Comparison of ENCODE assay signal across 11 cellular contexts in the genomic region with DNA sequence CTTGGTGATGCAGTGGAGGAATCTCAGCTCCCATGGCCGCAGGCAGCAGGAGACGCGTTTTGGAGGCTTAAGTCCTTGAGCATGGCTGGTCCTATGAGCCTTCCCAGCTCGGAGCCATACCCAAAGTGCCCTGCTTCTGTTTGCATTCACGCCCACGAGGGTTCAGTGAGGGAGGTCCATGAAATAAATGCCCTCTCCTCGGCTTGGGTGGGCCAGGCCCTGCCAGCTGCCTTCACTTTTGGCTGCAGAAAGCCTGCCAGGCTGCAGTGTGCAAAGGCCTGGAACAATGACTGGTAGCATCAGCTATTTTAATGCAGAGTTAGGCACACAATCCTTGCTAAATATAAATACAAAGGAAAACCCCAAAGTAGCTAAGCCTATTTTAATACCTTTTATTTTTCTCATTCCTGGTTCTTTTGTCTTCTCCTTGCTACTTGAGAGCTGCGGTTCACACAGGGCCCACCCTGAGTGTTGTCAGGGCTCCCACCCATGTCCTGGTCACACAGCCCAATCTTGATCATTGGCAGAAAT. TPM values are rescaled to one million over a fixed set of nuclear protein-coding genes. Genes with fewer than 3 reads are reported as not detected.
A peak's percentile ranks its signal among the peaks of the same experiment; 100 is the strongest.
DNase-seq lines count a peak whose midpoint lies in the region; ATAC-seq and TF ChIP-seq lines count a peak whose summit lies in the region.
"Had no signal": no experiment of that assay in that cellular context is flagged by ENCODE, and none has a peak within 500 bp of the region (broad histone marks: within the 10 kb centered on the region; RNA-seq: fewer than 3 reads in every experiment).

No MANE protein-coding gene starts in this region.

- intact Hi-C loops in dendritic cell treated with granulocyte-macrophage colony-stimulating factor and Interleukin-4, amounts not matched to agents 40 ng/mL and 50 ng/mL, for 4 days (cut with micrococcal nuclease): loop anchor here (2.0 kb wide), 1 partner anchor 49 kb away; a partner anchor contains a TSS

- no peak for ATAC-seq in GM18505 (IDR thresholded peaks at IDR 0.05; ENCODE audit: unreplicated experiment)
- ATAC-seq: PC-3, upper lobe of right lung had no signal

- peaks cover 0 to 3% of the 10 kb centered on the region in 2 donors for H3K27me3 Mint-ChIP-seq in CD8-positive, alpha-beta memory T cell
- H3K27me3 Mint-ChIP-seq in IgD-negative memory B cell: no peaks in the 10 kb centered on the region
- H3K27me3 Mint-ChIP-seq in dendritic cell treated with granulocyte-macrophage colony-stimulating factor and Interleukin-4, amounts not matched to agents 40 ng/mL and 50 ng/mL, for 4 days: peaks cover 12% of the 10 kb centered on the region

- H3K4me3 ChIP-seq in CD8-positive, alpha-beta memory T cell (ENCODE audit: low read length): no peak overlapping the region

- no peak for TF ChIP-seq POLR2A in GM18505 (IDR thresholded peaks at IDR 0.05; ENCODE audit: borderline replicate concordance, extremely low read depth, insufficient read depth, insufficient read length)

- no peak overlapping the region for H3K27ac ChIP-seq in CD8-positive, alpha-beta memory T cell (ENCODE audit: low read depth, low read length)

- no peaks in the 10 kb centered on the region for H3K36me3 ChIP-seq in CD8-positive, alpha-beta memory T cell (ENCODE audit: insufficient read depth, low read length)
- H3K36me3 ChIP-seq: pancreas, upper lobe of right lung had no signal

- POLR2A ChIA-PET in CD8-positive, alpha-beta memory T cell (lab: Charles Lee): interaction anchor here (1.1 to 2.9 kb wide), 3 partner anchors 11 to 112 kb away, joined by 5 to 17 read pairs (median 5); a partner anchor contains a TSS

- H3K36me3 Mint-ChIP-seq in CD8-positive, alpha-beta memory T cell: peaks cover 0 to 2% (median 0%) of the 10 kb centered on the region in 3 donors
- no peaks in the 10 kb centered on the region for H3K36me3 Mint-ChIP-seq in IgD-negative memory B cell
- no peaks in the 10 kb centered on the region for H3K36me3 Mint-ChIP-seq in dendritic cell treated with granulocyte-macrophage colony-stimulating factor and Interleukin-4, amounts not matched to agents 40 ng/mL and 50 ng/mL, for 4 days (ENCODE audit: low read depth)

- peak overlapping the region in 6 of 8 donors; percentile 63 to 89 (median 74) for H3K27ac Mint-ChIP-seq in CD8-positive, alpha-beta memory T cell
- H3K27ac Mint-ChIP-seq in IgD-negative memory B cell: peak overlapping the region; percentile 96 to 99 (median 97)
- peak overlapping the region; percentile 96 for H3K27ac Mint-ChIP-seq in dendritic cell treated with granulocyte-macrophage colony-stimulating factor and Interleukin-4, amounts not matched to agents 40 ng/mL and 50 ng/mL, for 4 days

- no peaks in the 10 kb centered on the region for H3K9me3 Mint-ChIP-seq in CD8-positive, alpha-beta memory T cell
- no peaks in the 10 kb centered on the region for H3K9me3 Mint-ChIP-seq in IgD-negative memory B cell
- no peaks in the 10 kb centered on the region for H3K9me3 Mint-ChIP-seq in dendritic cell treated with granulocyte-macrophage colony-stimulating factor and Interleukin-4, amounts not matched to agents 40 ng/mL and 50 ng/mL, for 4 days

- H3K4me1 ChIP-seq in CD8-positive, alpha-beta memory T cell (ENCODE audit: insufficient read depth, low read length): peaks cover 10% of the 10 kb centered on the region

- no peaks in the 10 kb centered on the region for H3K27me3 ChIP-seq in CD8-positive, alpha-beta memory T cell (ENCODE audit: insufficient read depth, low read length, poor library complexity, severe bottlenecking)
- H3K27me3 ChIP-seq: pancreas, upper lobe of right lung had no signal

- H3K4me1 Mint-ChIP-seq in CD8-positive, alpha-beta memory T cell: peaks cover 12 to 20% (median 13%) of the 10 kb centered on the region in 3 donors
- peaks cover 36 to 38% (median 36%) of the 10 kb centered on the region in 3 donors for H3K4me1 Mint-ChIP-seq in IgD-negative memory B cell
- peaks cover 32% of the 10 kb centered on the region for H3K4me1 Mint-ChIP-seq in dendritic cell treated with granulocyte-macrophage colony-stimulating factor and Interleukin-4, amounts not matched to agents 40 ng/mL and 50 ng/mL, for 4 days (ENCODE audit: low read depth)

- H3K9me3 ChIP-seq in CD8-positive, alpha-beta memory T cell (ENCODE audit: low read length): no peaks in the 10 kb centered on the region
- H3K9me3 ChIP-seq: pancreas, upper lobe of right lung had no signal

- CTCF ChIA-PET in CD8-positive, alpha-beta memory T cell (lab: Charles Lee): interaction anchor here (1.0 to 4.2 kb wide), 4 partner anchors 8 to 45 kb away, joined by 4 to 19 read pairs (median 6); no protein-coding TSS in a partner anchor

- peak overlapping the region in 6 of 7 donors; percentile 62 to 88 (median 80) for H3K4me3 Mint-ChIP-seq in CD8-positive, alpha-beta memory T cell
- H3K4me3 Mint-ChIP-seq in IgD-negative memory B cell: peak overlapping the region in 3 of 4 donors; percentile 93 to 97 (median 97)
- no peak overlapping the region for H3K4me3 Mint-ChIP-seq in dendritic cell treated with granulocyte-macrophage colony-stimulating factor and Interleukin-4, amounts not matched to agents 40 ng/mL and 50 ng/mL, for 4 days

- no peak for DNase-seq in CD8-positive, alpha-beta memory T cell
- DNase-seq in occipital lobe (lab: John Stamatoyannopoulos, UW) (peak; percentile 13), NCI-H187 (lab: John Stamatoyannopoulos, UW) (no peak), GF-D8 (lab: John Stamatoyannopoulos, UW) (no peak)
- DNase-seq: central memory CD4-positive, alpha-beta T cell; PC-3; upper lobe of right lung had no signal

RNA-seq across cellular contexts. Expression of a gene that starts 49.4 kb away (rescaled TPM):
- 100 to 1,000 TPM; 356 to 372 TPM for total RNA-seq in CD8-positive, alpha-beta memory T cell
- 803 TPM for polyA plus RNA-seq in CD8-positive, alpha-beta memory T cell
- 1,011 TPM for polyA plus RNA-seq in IgD-negative memory B cell
- total RNA-seq in occipital lobe: 371 TPM
